ENCODE assay signal across 8 cellular contexts in genomic region chr7:29289156-29290021, GRCh38.
DNase-seq lines count a peak whose midpoint lies in the region; ATAC-seq and TF ChIP-seq lines count a peak whose summit lies in the region.

No MANE protein-coding gene starts in this region.

- POLR2A ChIA-PET in HEK293T (lab: Yijun Ruan, JAX): no interaction called here

- no peaks in the 10 kb centered on the region for H3K36me3 ChIP-seq in brain microvascular endothelial cell (replicated peaks)

- CTCF ChIA-PET in HEK293T (lab: Yijun Ruan, JAX): interaction anchor here (2.1 kb wide), 1 partner anchor 100 kb away, joined by 6 read pairs; no protein-coding TSS in a partner anchor

- H3K4me3 ChIP-seq in brain microvascular endothelial cell (ENCODE audit: low read depth, low read length): no peak overlapping the region

- ATAC-seq in GM18861 (IDR thresholded peaks at IDR 0.05; ENCODE audit: unreplicated experiment) (peak; percentile 89), HG02870 (IDR thresholded peaks at IDR 0.05; ENCODE audit: unreplicated experiment) (peak; percentile 71), foreskin keratinocyte (no peak)

- no peak for TF ChIP-seq CTCF in brain microvascular endothelial cell (IDR thresholded peaks at IDR 0.05; ENCODE audit: low read depth, low read length, missing control alignments)
- TF ChIP-seq CTCF in foreskin keratinocyte (conservative IDR thresholded peaks at IDR 0.05): no peak

- peaks cover 24% of the 10 kb centered on the region for H3K4me1 ChIP-seq in foreskin keratinocyte

- H3K27me3 ChIP-seq in brain microvascular endothelial cell (replicated peaks): peaks cover 1% of the 10 kb centered on the region
- no peaks in the 10 kb centered on the region for H3K27me3 ChIP-seq in foreskin keratinocyte

- in situ Hi-C loops in brain microvascular endothelial cell (cut with HindIII; ENCODE audit: low pct_ligation_motif_present, low sequenced_read_pairs): no loop called here

- H3K27ac ChIP-seq in brain microvascular endothelial cell (no peak overlapping the region), foreskin keratinocyte (no peak overlapping the region)

- DNase-seq in NCI-H345 treated with DMSO at 0.1 percent for 48 hours (lab: John Stamatoyannopoulos, UW; ENCODE audit: unreplicated experiment) (peak; percentile 85), fibroblast of the conjunctiva (ENCODE audit: low read depth) (peak; percentile 57), NCI-H1417 treated with DMSO at 0.1 percent for 48 hours (lab: John Stamatoyannopoulos, UW) (no peak), brain microvascular endothelial cell (no peak), HEK293T (ENCODE audit: extremely low spot score) (no peak), foreskin keratinocyte (no peak)

TF ChIP-seq in HEK293T, 16 proteins besides CTCF, POLR2A, EP300 and RAD21:
- TF ChIP-seq LEF1 (IDR thresholded peaks at IDR 0.05; ENCODE audit: borderline replicate concordance) (no peak), L3MBTL2 (conservative IDR thresholded peaks at IDR 0.05) (no peak), BHLHE40 (IDR thresholded peaks at IDR 0.05; ENCODE audit: borderline replicate concordance) (no peak), ELF4 (IDR thresholded peaks at IDR 0.05) (no peak)

Comparison
In these comparisons a context has a peak if more than half of its experiments do, and no peak if none do; other contexts are left out.
1. DNase-seq: peak in NCI-H345 treated with DMSO at 0.1 percent for 48 hours (single experiment) and fibroblast of the conjunctiva (single experiment); none in NCI-H1417 treated with DMSO at 0.1 percent for 48 hours (single experiment), brain microvascular endothelial cell (single experiment), HEK293T (single experiment) and foreskin keratinocyte (0 of 2).